In genomic region chrX:104833401-104833800, GRCh38 we compare ENCODE assay signal across 22 cellular contexts.
A peak's percentile ranks its signal among the peaks of the same experiment; 100 is the strongest.
DNase-seq lines count a peak whose midpoint lies in the region; ATAC-seq and TF ChIP-seq lines count a peak whose summit lies in the region.
"Had no signal": no experiment of that assay in that cellular context is flagged by ENCODE, and none has a peak within 500 bp of the region (broad histone marks: within the 10 kb centered on the region; RNA-seq: fewer than 3 reads in every experiment).

No MANE protein-coding gene starts in this region.

- H3K27me3 ChIP-seq in smooth muscle cell (ENCODE audit: low read depth) (no peaks in the 10 kb centered on the region), upper lobe of right lung (no peaks in the 10 kb centered on the region), testis (no peaks in the 10 kb centered on the region)
- H3K27me3 ChIP-seq: Peyer's patch had no signal

- 53% methylated on average over 2 of the region's 2 CpGs for WGBS in smooth muscle cell (ENCODE audit: low lambda C conversion rate)
- 54 to 77% methylated on average over 2 of the region's 2 CpGs for WGBS in testis, 2 donors

- no peak overlapping the region for H2AFZ ChIP-seq in smooth muscle cell (ENCODE audit: low read depth)

- no peak for TF ChIP-seq POLR2A in testis (IDR thresholded peaks at IDR 0.05)

- no peak overlapping the region for H3K4me3 ChIP-seq in astrocyte of the cerebellum (ENCODE audit: low read depth, low read length)
- H3K4me3 ChIP-seq in smooth muscle cell = no peak overlapping the region
- H3K4me3 ChIP-seq in upper lobe of right lung = no peak overlapping the region
- no peak overlapping the region for H3K4me3 ChIP-seq in testis
- H3K4me3 ChIP-seq: Peyer's patch had no signal

- H3K27ac ChIP-seq in smooth muscle cell (ENCODE audit: low read depth) = no peak overlapping the region
- no peak overlapping the region for H3K27ac ChIP-seq in upper lobe of right lung
- no peak overlapping the region for H3K27ac ChIP-seq in testis
- H3K27ac ChIP-seq: 22Rv1, C4-2B, Peyer's patch had no signal

- TF ChIP-seq CTCF in astrocyte of the cerebellum (IDR thresholded peaks at IDR 0.05; ENCODE audit: low read depth, low read length, missing control alignments) (no peak), smooth muscle cell (IDR thresholded peaks at IDR 0.05; ENCODE audit: borderline replicate concordance, insufficient read depth, poor library complexity, severe bottlenecking) (no peak), upper lobe of right lung (IDR thresholded peaks at IDR 0.05) (no peak), testis (IDR thresholded peaks at IDR 0.05) (no peak)

- intact Hi-C loops in upper lobe of right lung (cut with DNase I) = no loop called here
- intact Hi-C loops in testis (cut with DNase I; ENCODE audit: low total_unique reads) = no loop called here

- no peak overlapping the region for H3K9ac ChIP-seq in smooth muscle cell (ENCODE audit: low read depth)

- ATAC-seq in upper lobe of right lung = no peak

- no peak overlapping the region for H3K4me2 ChIP-seq in smooth muscle cell

- H4K20me1 ChIP-seq in smooth muscle cell (ENCODE audit: low read depth) = no peaks in the 10 kb centered on the region

- peak; percentile 2 for DNase-seq in NCI-H82 (lab: John Stamatoyannopoulos, UW)
- no peak for DNase-seq in NCI-H82 treated with DMSO at 0.1 percent for 48 hours (lab: John Stamatoyannopoulos, UW; ENCODE audit: unreplicated experiment)
- DNase-seq in astrocyte of the cerebellum (ENCODE audit: low read depth) = peak; percentile 62
- peak; percentile 14 for DNase-seq in fibroblast of the conjunctiva (ENCODE audit: low read depth)
- no peak for DNase-seq in smooth muscle cell (lab: John Stamatoyannopoulos, UW; ENCODE audit: unreplicated experiment)
- DNase-seq in upper lobe of right lung = no peak
- DNase-seq in activated T-cell treated with anti-CD3 and anti-CD28 coated beads for 4 hours = no peak
- no peak for DNase-seq in testis
- DNase-seq: Calu3; CD8-positive, alpha-beta memory T cell; DMS153; H7; Karpas-422; MM.1S; NCI-H1092 treated with DMSO at 0.1 percent for 48 hours; NCI-H1436 treated with DMSO at 0.1 percent for 48 hours; NCI-H2029; NCI-H226; NCI-H774; Peyer's patch had no signal

- H3K36me3 ChIP-seq in smooth muscle cell (ENCODE audit: low read depth) (no peaks in the 10 kb centered on the region), upper lobe of right lung (no peaks in the 10 kb centered on the region), testis (ENCODE audit: low read depth, missing control alignments) (no peaks in the 10 kb centered on the region)
- H3K36me3 ChIP-seq: Peyer's patch had no signal

- no peaks in the 10 kb centered on the region for H3K79me2 ChIP-seq in smooth muscle cell (ENCODE audit: low read depth)

- in situ Hi-C loops in astrocyte of the cerebellum (cut with HindIII; ENCODE audit: low sequenced_read_pairs) = no loop called here

- H3F3A ChIP-seq in smooth muscle cell (ENCODE audit: low read depth) = no peaks in the 10 kb centered on the region

- no peaks in the 10 kb centered on the region for H3K9me3 ChIP-seq in smooth muscle cell (replicated peaks; ENCODE audit: low read depth)
- H3K9me3 ChIP-seq in upper lobe of right lung = no peaks in the 10 kb centered on the region
- H3K9me3 ChIP-seq in testis = no peaks in the 10 kb centered on the region
- H3K9me3 ChIP-seq: Peyer's patch had no signal

- H3K4me1 ChIP-seq in smooth muscle cell (ENCODE audit: low read depth) (no peaks in the 10 kb centered on the region), upper lobe of right lung (no peaks in the 10 kb centered on the region), testis (no peaks in the 10 kb centered on the region)
- H3K4me1 ChIP-seq: Peyer's patch had no signal

Comparison
In these comparisons a context has a peak if more than half of its experiments do, and no peak if none do; other contexts are left out.
1. DNase-seq: peak in NCI-H82 (single experiment), astrocyte of the cerebellum (single experiment) and fibroblast of the conjunctiva (single experiment); none in NCI-H82 treated with DMSO at 0.1 percent for 48 hours (single experiment), smooth muscle cell (single experiment), upper lobe of right lung (single experiment), activated T-cell treated with anti-CD3 and anti-CD28 coated beads for 4 hours (single experiment) and testis (single experiment).